ENCODE assay signal across 15 cellular contexts in the genomic region with DNA sequence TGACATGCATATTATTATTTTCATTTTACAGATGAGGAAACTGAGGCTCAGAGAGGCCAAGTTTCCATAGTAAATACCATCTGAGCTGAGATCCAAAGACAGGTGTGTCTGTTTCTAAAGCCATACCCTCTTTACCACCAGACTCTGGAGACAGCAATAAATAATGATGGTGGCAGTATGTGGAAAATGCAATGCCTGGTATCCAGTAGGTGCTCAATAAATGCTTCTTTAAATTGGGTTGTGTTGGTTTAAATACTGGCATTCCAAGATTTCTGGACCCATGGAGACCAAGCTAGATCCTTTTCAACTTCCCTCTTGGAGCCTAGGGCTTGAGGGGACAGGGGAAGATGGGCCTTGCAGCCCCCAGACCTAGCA.
DNase-seq lines count a peak whose midpoint lies in the region; ATAC-seq, FAIRE-seq and TF ChIP-seq lines count a peak whose summit lies in the region.
"Had no signal": no experiment of that assay in that cellular context is flagged by ENCODE, and none has a peak within 500 bp of the region (broad histone marks: within the 10 kb centered on the region; RNA-seq: fewer than 3 reads in every experiment).

No MANE protein-coding gene starts in this region.

- FAIRE-seq in A549 (lab: Jason Lieb, UNC), result no peak
- FAIRE-seq: GM12878 had no signal

- H3K4me2 ChIP-seq in A549, result peak overlapping the region; percentile 56; the same call in 2 of the 3 replicates

- H3K27ac ChIP-seq in A549 (no peak overlapping the region), Panc1 (ENCODE audit: low read length) (peak overlapping the region; percentile 81), layer of hippocampus (ENCODE audit: low read depth, low read length) (peak overlapping the region; percentile 81)

- H3K27ac Mint-ChIP-seq in MCF 10A (ENCODE audit: low read depth, unreplicated experiment) (no peak overlapping the region), WTC11 (no peak overlapping the region)
- H3K27ac Mint-ChIP-seq: CD8-positive, alpha-beta memory T cell had no signal

- H3K4me3 ChIP-seq in A549, result no peak overlapping the region
- H3K4me3 ChIP-seq in Panc1 (ENCODE audit: low read depth in 2 of 2, low read length in 2 of 2), result peak overlapping the region in 1 of 2 experiments; percentile 54; a peak in 2 of 4 replicates
- H3K4me3 ChIP-seq in MG63, result no peak overlapping the region
- H3K4me3 ChIP-seq: GM12878 had no signal

- H3K27me3 ChIP-seq in Panc1 (ENCODE audit: control insufficient read depth, insufficient read depth, low read length) (no peaks in the 10 kb centered on the region), layer of hippocampus (ENCODE audit: control insufficient read depth, insufficient read depth, low read length) (no peaks in the 10 kb centered on the region), MG63 (no peaks in the 10 kb centered on the region)

- intact Hi-C loops in Panc1 (cut with micrococcal nuclease; ENCODE audit: unreplicated experiment) (no loop called here), MCF 10A (cut with micrococcal nuclease) (loop anchor here (5.0 kb wide), 1 partner anchor 86 kb away; no protein-coding TSS in a partner anchor)

- H3K36me3 Mint-ChIP-seq in MCF 10A (ENCODE audit: insufficient read depth, unreplicated experiment) (no peaks in the 10 kb centered on the region), WTC11 (peaks cover 22% of the 10 kb centered on the region)

- H3K27me3 Mint-ChIP-seq in MCF 10A (ENCODE audit: insufficient read depth, unreplicated experiment) (no peaks in the 10 kb centered on the region), WTC11 (ENCODE audit: low read depth) (peaks cover 6% of the 10 kb centered on the region)

- no peak for TF ChIP-seq POLR2A in A549 (IDR thresholded peaks at IDR 0.05; ENCODE audit: low read length)

- H3K4me1 Mint-ChIP-seq in MCF 10A (ENCODE audit: insufficient read depth, unreplicated experiment) (peaks cover 49% of the 10 kb centered on the region), WTC11 (no peaks in the 10 kb centered on the region)
- H3K4me1 Mint-ChIP-seq: CD8-positive, alpha-beta memory T cell had no signal

- POLR2A ChIA-PET in A549 (lab: Yijun Ruan, JAX) (no interaction called here), Panc1 (lab: Charles Lee) (no interaction called here), MCF 10A (lab: Yijun Ruan, JAX) (interaction anchor here (0.6 to 1.0 kb wide), 4 partner anchors 26 to 1252 kb away, joined by 3 to 6 read pairs (median 4); no protein-coding TSS in a partner anchor), WTC11 (lab: Charles Lee) (no interaction called here)

- H3K36me3 ChIP-seq in Panc1 (ENCODE audit: control insufficient read depth, insufficient read depth, low read length), result no peaks in the 10 kb centered on the region
- no peaks in the 10 kb centered on the region for H3K36me3 ChIP-seq in MG63

- H3K4me1 ChIP-seq in A549 (peaks cover 8% of the 10 kb centered on the region; the same call in 1 of the 3 replicates), Panc1 (ENCODE audit: control insufficient read depth, insufficient read depth, low read length) (peaks cover 29% of the 10 kb centered on the region)

- DNase-seq in A549 (ENCODE audit: low read depth in 1 of 2, low spot score in 1 of 2) (no peak), Panc1 (ENCODE audit: low read depth, low spot score) (no peak), MCF 10A (ENCODE audit: unreplicated experiment) (no peak), WTC11 (ENCODE audit: low spot score) (no peak), hypothalamus (lab: John Stamatoyannopoulos, UW) (no peak), MG63 (no peak), activated gamma-delta T cell treated with Interleukin-2 at 50 U/mL for 16 hours (no peak)
- DNase-seq: CD8-positive, alpha-beta memory T cell; GDM1; KBM-7; NCI-H1436 treated with DMSO at 0.1 percent for 48 hours; NCI-H524; SIG-M5 had no signal

- CTCF ChIA-PET in A549 (lab: Yijun Ruan, JAX) (interaction anchor here (1.1 to 1.9 kb wide), 2 partner anchors 69 to 84 kb away, joined by 4 to 5 read pairs; no protein-coding TSS in a partner anchor), Panc1 (lab: Charles Lee) (no interaction called here), MCF 10A (lab: Yijun Ruan, JAX) (interaction anchor here (1.1 to 2.0 kb wide), 3 partner anchors 9 to 291 kb away, joined by 3 to 5 read pairs (median 3); no protein-coding TSS in a partner anchor), WTC11 (lab: Charles Lee) (interaction anchor here (1.1 kb wide), 1 partner anchor 39 kb away, joined by 3 read pairs; no protein-coding TSS in a partner anchor)

- H3K9me3 ChIP-seq in A549, result peaks cover 31% of the 10 kb centered on the region
- H3K9me3 ChIP-seq in Panc1 (ENCODE audit: control insufficient read depth, insufficient read depth, low read depth, low read length), result peaks cover 18% of the 10 kb centered on the region; the same call in 1 of the 2 replicates
- H3K9me3 ChIP-seq in MG63, result peaks cover 8% of the 10 kb centered on the region

- no peak for TF ChIP-seq CTCF in A549 (IDR thresholded peaks at IDR 0.05)
- TF ChIP-seq CTCF in Panc1 (IDR thresholded peaks at IDR 0.05), result no peak
- no peak for TF ChIP-seq CTCF in MCF 10A (IDR thresholded peaks at IDR 0.05; ENCODE audit: unreplicated experiment)
- no peak for TF ChIP-seq CTCF in WTC11 (IDR thresholded peaks at IDR 0.05)

- no peak for TF ChIP-seq RAD21 in A549 (conservative IDR thresholded peaks at IDR 0.05 in 1 of 2, IDR thresholded peaks at IDR 0.05 in 1 of 2)

- H3K9me3 Mint-ChIP-seq in MCF 10A (ENCODE audit: unreplicated experiment) (peaks cover 15% of the 10 kb centered on the region), WTC11 (peaks cover 44% of the 10 kb centered on the region)

- no TSS peak for BruUV-seq in Panc1 (replicated peaks; lab: Mats Ljungman, UMichigan)
- BruUV-seq in MCF 10A (replicated peaks; lab: Mats Ljungman, UMichigan), result no TSS peak

- no peak for ATAC-seq in A549
- no peak for ATAC-seq in Panc1
- no peak for ATAC-seq in WTC11
- ATAC-seq: GM12878 had no signal

- in situ Hi-C loops in Panc1 (cut with HindIII; ENCODE audit: low pct_unique_long_range_greater_than_20kb, low sequenced_read_pairs), result no loop called here

- H3K4me3 Mint-ChIP-seq in MCF 10A (ENCODE audit: unreplicated experiment) (peak overlapping the region; percentile 58), WTC11 (no peak overlapping the region)
- H3K4me3 Mint-ChIP-seq: CD8-positive, alpha-beta memory T cell had no signal

- no peak for TF ChIP-seq EP300 in A549 (IDR thresholded peaks at IDR 0.05)

TF ChIP-seq in A549, 52 proteins besides CTCF, POLR2A, EP300 and RAD21 (continues in another document):
- TF ChIP-seq NR3C1 (IDR thresholded peaks at IDR 0.05), result no peak
- TF ChIP-seq PHF8 (IDR thresholded peaks at IDR 0.05; ENCODE audit: borderline replicate concordance, low read depth), result no peak
- no peak for TF ChIP-seq HOXB13 (CRISPR knock-in tag; IDR thresholded peaks at IDR 0.05; ENCODE audit: low read depth)
- TF ChIP-seq RNF2 (IDR thresholded peaks at IDR 0.05; ENCODE audit: borderline replicate concordance, low read depth), result no peak
- TF ChIP-seq, protein P1, sequence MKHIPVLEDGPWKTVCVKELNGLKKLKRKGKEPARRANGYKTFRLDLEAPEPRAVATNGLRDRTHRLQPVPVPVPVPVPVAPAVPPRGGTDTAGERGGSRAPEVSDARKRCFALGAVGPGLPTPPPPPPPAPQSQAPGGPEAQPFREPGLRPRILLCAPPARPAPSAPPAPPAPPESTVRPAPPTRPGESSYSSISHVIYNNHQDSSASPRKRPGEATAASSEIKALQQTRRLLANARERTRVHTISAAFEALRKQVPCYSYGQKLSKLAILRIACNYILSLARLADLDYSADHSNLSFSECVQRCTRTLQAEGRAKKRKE (CRISPR knock-in tag; IDR thresholded peaks at IDR 0.05; ENCODE audit: low read depth), result no peak
- no peak for TF ChIP-seq JUNB (IDR thresholded peaks at IDR 0.05)
- TF ChIP-seq, protein P2, sequence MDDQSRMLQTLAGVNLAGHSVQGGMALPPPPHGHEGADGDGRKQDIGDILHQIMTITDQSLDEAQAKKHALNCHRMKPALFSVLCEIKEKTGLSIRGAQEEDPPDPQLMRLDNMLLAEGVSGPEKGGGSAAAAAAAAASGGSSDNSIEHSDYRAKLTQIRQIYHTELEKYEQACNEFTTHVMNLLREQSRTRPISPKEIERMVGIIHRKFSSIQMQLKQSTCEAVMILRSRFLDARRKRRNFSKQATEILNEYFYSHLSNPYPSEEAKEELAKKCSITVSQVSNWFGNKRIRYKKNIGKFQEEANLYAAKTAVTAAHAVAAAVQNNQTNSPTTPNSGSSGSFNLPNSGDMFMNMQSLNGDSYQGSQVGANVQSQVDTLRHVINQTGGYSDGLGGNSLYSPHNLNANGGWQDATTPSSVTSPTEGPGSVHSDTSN (IDR thresholded peaks at IDR 0.05), result no peak
- TF ChIP-seq RARB (CRISPR knock-in tag; IDR thresholded peaks at IDR 0.05), result no peak
- no peak for TF ChIP-seq CHD2 (IDR thresholded peaks at IDR 0.05; ENCODE audit: low read length, partially characterized antibody)

TF ChIP-seq in WTC11, 78 proteins besides CTCF, POLR2A, EP300 and RAD21:
- no peak for TF ChIP-seq IRF2 (CRISPR knock-in tag; IDR thresholded peaks at IDR 0.05; ENCODE audit: borderline replicate concordance, low read depth)
TF ChIP-seq in WTC11: peak in this region for 0.

Comparison
In these comparisons a context has a peak if more than half of its experiments do, and no peak if none do; other contexts are left out.
1. H3K27ac ChIP-seq: peak in Panc1 (single experiment) and layer of hippocampus (single experiment); none in A549 (0 of 2).